ENCODE assay signal across 16 cellular contexts in genomic region chr21:41633627-41634026, GRCh38.
"Had no signal": no experiment of that assay in that cellular context is flagged by ENCODE, and none has a peak within 500 bp of the region (broad histone marks: within the 10 kb centered on the region; RNA-seq: fewer than 3 reads in every experiment).

No MANE protein-coding gene starts in this region.

- H3K9me3 ChIP-seq: body of pancreas, tibial artery, uterus had no signal

- H3K4me3 ChIP-seq: body of pancreas, dorsolateral prefrontal cortex, tibial artery, uterus had no signal

- H3K4me1 ChIP-seq: uterus had no signal

- DNase-seq: activated CD4-positive, alpha-beta memory T cell treated with anti-CD3 and anti-CD28 coated beads, Interleukin-2, amount 10 ng/mL, durations not matched to agents 7 days and 5 days; activated CD4-positive, alpha-beta T cell treated with anti-CD3 and anti-CD28 coated beads for 48 hours; activated CD4-positive, CD25-positive, alpha-beta regulatory T cell; activated CD8-positive, alpha-beta memory T cell treated with anti-CD3 and anti-CD28 coated beads, Interleukin-2, amount 10 ng/mL, durations not matched to agents 7 days and 5 days; activated naive CD4-positive, alpha-beta T cell treated with anti-CD3 and anti-CD28 coated beads for 36 hours; body of pancreas; caudate nucleus; dorsolateral prefrontal cortex; endodermal cell; midbrain; stimulated activated CD8-positive, alpha-beta memory T cell treated with anti-CD3 and anti-CD28 coated beads, Interleukin-4, amount 100 ng/mL, for 48 hours; stimulated activated naive CD4-positive, alpha-beta T cell treated with Interleukin-2 at 50 U/mL for 16 hours; T1000; uterus had no signal

- H3K27me3 ChIP-seq: body of pancreas, dorsolateral prefrontal cortex, tibial artery, uterus had no signal

- ATAC-seq: activated CD8-positive, alpha-beta memory T cell treated with anti-CD3 and anti-CD28 coated beads, Interleukin-2, amount 10 ng/mL, durations not matched to agents 7 days and 5 days; activated T-helper 17 cell treated with anti-CD3 and anti-CD28 coated beads, Interleukin-2, amount 50 U/mL, for 72 hours had no signal

- H3K27ac ChIP-seq: body of pancreas, dorsolateral prefrontal cortex, tibial artery, uterus had no signal

- H3K36me3 ChIP-seq: tibial artery, uterus had no signal
